ENCODE assay signal across 8 cellular contexts in genomic region chr19:50679177-50680125, GRCh38. TPM values are rescaled to one million over a fixed set of nuclear protein-coding genes. Genes with fewer than 3 reads are reported as not detected.
DNase-seq lines count a peak whose midpoint lies in the region; ATAC-seq, FAIRE-seq and TF ChIP-seq lines count a peak whose summit lies in the region.

No MANE protein-coding gene starts in this region.

- peak; percentile 98 for ATAC-seq in SK-N-SH treated with all-trans-retinoic acid at 6 μM for 48 hours
- ATAC-seq in Right ventricle myocardium superior (ENCODE audit: poor library complexity) = peak; percentile 95

- peak; percentile 95 for FAIRE-seq in HTR-8/SVneo (lab: Jason Lieb, UNC)

- DNase-seq in SIG-M5 treated with dmso at 0.1 percent for 504 hours (lab: John Stamatoyannopoulos, UW; ENCODE audit: unreplicated experiment) (peak; percentile 65), SIG-M5 (lab: John Stamatoyannopoulos, UW) (no peak), HTR-8/SVneo (ENCODE audit: insufficient read length, low spot score) (peak; percentile 93), Right ventricle myocardium superior (peak; percentile 88), putamen (ENCODE audit: low spot score) (peak; percentile 59), cortex of kidney (lab: John Stamatoyannopoulos, UW) (no peak)
- peak; percentile 14 to 61 (median 36) for DNase-seq in activated naive CD4-positive, alpha-beta T cell (lab: John Stamatoyannopoulos, UW)

- intact Hi-C loops in Right ventricle myocardium superior (cut with DNase I) = loop anchor here (10.0 kb wide), 1 partner anchor 105 kb away; no protein-coding TSS in a partner anchor

TF ChIP-seq in SK-N-SH treated with all-trans-retinoic acid at 6 μM for 48 hours, 23 proteins besides CTCF, POLR2A, EP300 and RAD21:
- no peak for TF ChIP-seq PPARA (CRISPR knock-in tag; IDR thresholded peaks at IDR 0.05; ENCODE audit: borderline replicate concordance)

RNA-seq across cellular contexts. Expression of gene C19orf81, which starts 30.2 kb away (rescaled TPM):
- total RNA-seq in Right ventricle myocardium superior = 2.5 TPM

RNA-seq across cellular contexts. Expression of gene SYT3, which starts 39.8 kb away (rescaled TPM):
- 0.11 TPM for total RNA-seq in Right ventricle myocardium superior

RNA-seq across cellular contexts. Expression of gene SHANK1, which starts 40.2 kb away (rescaled TPM):
- total RNA-seq in Right ventricle myocardium superior = 0.40 TPM

RNA-seq across cellular contexts. Expression of gene CLEC11A, which starts 43.7 kb away (rescaled TPM):
- total RNA-seq in Right ventricle myocardium superior = 3.0 TPM

Comparison
In these comparisons a context has a peak if more than half of its experiments do, and no peak if none do; other contexts are left out.
1. DNase-seq: peak in SIG-M5 treated with dmso at 0.1 percent for 504 hours (single experiment), HTR-8/SVneo (single experiment), activated naive CD4-positive, alpha-beta T cell (4 of 4), Right ventricle myocardium superior (single experiment) and putamen (single experiment); none in SIG-M5 (single experiment) and cortex of kidney (single experiment).